In the genomic region with DNA sequence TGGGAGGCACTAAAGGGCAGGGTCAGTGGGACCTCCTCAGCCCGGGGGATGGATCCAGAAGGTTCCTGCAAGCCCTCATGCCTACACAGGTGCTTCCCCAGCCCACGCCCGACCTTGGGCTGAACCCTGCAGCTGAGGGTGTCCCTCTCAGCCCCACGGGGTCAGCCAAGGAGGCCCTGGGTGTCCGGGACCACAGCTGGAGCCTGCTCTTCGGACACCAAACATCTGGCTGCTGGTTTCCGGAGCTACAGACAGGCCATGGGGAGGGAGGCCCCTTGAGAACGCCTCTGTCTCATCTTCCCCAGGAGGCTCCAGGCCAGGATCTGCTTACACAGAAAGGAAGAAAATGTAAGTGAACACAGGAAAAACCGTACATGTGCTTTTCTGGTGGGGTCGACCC, we compare ENCODE assay signal across 1 cellular context.
TF ChIP-seq lines count a peak whose summit lies in the region.

No MANE protein-coding gene starts in this region.

TF ChIP-seq in IMR-90, 13 proteins besides CTCF, POLR2A, EP300 and RAD21 (continued from another document):
- TF ChIP-seq MAFK (IDR thresholded peaks at IDR 0.05; ENCODE audit: low read depth, low read length) (no peak), MAZ (IDR thresholded peaks at IDR 0.05; ENCODE audit: borderline replicate concordance, low read depth, low read length) (no peak), NFE2L2 (IDR thresholded peaks at IDR 0.05; ENCODE audit: low read depth, low read length) (no peak)
- TF ChIP-seq, protein P1, sequence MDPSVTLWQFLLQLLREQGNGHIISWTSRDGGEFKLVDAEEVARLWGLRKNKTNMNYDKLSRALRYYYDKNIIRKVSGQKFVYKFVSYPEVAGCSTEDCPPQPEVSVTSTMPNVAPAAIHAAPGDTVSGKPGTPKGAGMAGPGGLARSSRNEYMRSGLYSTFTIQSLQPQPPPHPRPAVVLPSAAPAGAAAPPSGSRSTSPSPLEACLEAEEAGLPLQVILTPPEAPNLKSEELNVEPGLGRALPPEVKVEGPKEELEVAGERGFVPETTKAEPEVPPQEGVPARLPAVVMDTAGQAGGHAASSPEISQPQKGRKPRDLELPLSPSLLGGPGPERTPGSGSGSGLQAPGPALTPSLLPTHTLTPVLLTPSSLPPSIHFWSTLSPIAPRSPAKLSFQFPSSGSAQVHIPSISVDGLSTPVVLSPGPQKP (IDR thresholded peaks at IDR 0.05; ENCODE audit: borderline replicate concordance, low read depth, low read length) = no peak
